In genomic region chr7:125670926-125671572, GRCh38 we compare ENCODE assay signal across 8 cellular contexts.
DNase-seq lines count a peak whose midpoint lies in the region; ATAC-seq, FAIRE-seq and TF ChIP-seq lines count a peak whose summit lies in the region.

No MANE protein-coding gene starts in this region.

- peak; percentile 90 for TF ChIP-seq CTCF in C4-2B (conservative IDR thresholded peaks at IDR 0.05)
- peak; percentile 94 for TF ChIP-seq CTCF in SK-N-SH (IDR thresholded peaks at IDR 0.05)
- peak; percentile 54 for TF ChIP-seq CTCF in kidney (IDR thresholded peaks at IDR 0.05; ENCODE audit: borderline replicate concordance, extremely low read depth, insufficient read depth)

- H2AFZ ChIP-seq in SK-N-SH (ENCODE audit: low read depth) = no peak overlapping the region; the same call in 1 of the 2 replicates

- H3K9me3 ChIP-seq in SK-N-SH = no peaks in the 10 kb centered on the region
- H3K9me3 ChIP-seq in kidney (ENCODE audit: control insufficient read depth in 1 of 2, low read length in 2 of 2) = no peaks in the 10 kb centered on the region

- no peak overlapping the region for H3K4me2 ChIP-seq in SK-N-SH

- no peaks in the 10 kb centered on the region for H4K20me1 ChIP-seq in SK-N-SH (ENCODE audit: insufficient read depth)

- intact Hi-C loops in kidney (cut with DNase I) = no loop called here

- peak; percentile 80 for FAIRE-seq in kidney (lab: Jason Lieb, UNC)
- no peak for FAIRE-seq in urothelium cell line (lab: Jason Lieb, UNC)

- H3K27ac ChIP-seq in C4-2B (no peak overlapping the region), SK-N-SH (ENCODE audit: low read depth in 2 of 2, low read length in 1 of 2) (no peak overlapping the region), kidney (ENCODE audit: low read depth in 2 of 2, low read length in 2 of 2) (no peak overlapping the region)

- no peaks in the 10 kb centered on the region for H3K79me2 ChIP-seq in SK-N-SH (ENCODE audit: insufficient read depth)

- H3F3A ChIP-seq in SK-N-SH (replicated peaks; ENCODE audit: insufficient read depth) = no peaks in the 10 kb centered on the region

- H3K36me3 ChIP-seq in SK-N-SH (replicated peaks in 1 of 2; ENCODE audit: control insufficient read depth in 1 of 2, insufficient read depth in 2 of 2, low read length in 1 of 2) (no peaks in the 10 kb centered on the region), kidney (ENCODE audit: control insufficient read depth in 1 of 2, insufficient read depth in 2 of 2, low read length in 2 of 2) (no peaks in the 10 kb centered on the region)

- H3K27me3 ChIP-seq in SK-N-SH (ENCODE audit: insufficient read depth) = no peaks in the 10 kb centered on the region

- H3K9me2 ChIP-seq in SK-N-SH = no peaks in the 10 kb centered on the region

- TF ChIP-seq RAD21 in SK-N-SH (IDR thresholded peaks at IDR 0.05; ENCODE audit: low read length) = peak; percentile 89

- POLR2A ChIA-PET in SK-N-SH (lab: Yijun Ruan, JAX) = no interaction called here

- ATAC-seq in HG02763 (IDR thresholded peaks at IDR 0.05; ENCODE audit: unreplicated experiment) (no peak), HG03565 (IDR thresholded peaks at IDR 0.05; ENCODE audit: unreplicated experiment) (no peak), GM18519 (IDR thresholded peaks at IDR 0.05; ENCODE audit: low FRiP score, unreplicated experiment) (no peak)

- no peak for TF ChIP-seq EP300 in SK-N-SH (IDR thresholded peaks at IDR 0.05; ENCODE audit: borderline replicate concordance in 1 of 2, low read depth in 1 of 2, low read length in 1 of 2)

- H3K9ac ChIP-seq in SK-N-SH (no peak overlapping the region), kidney (ENCODE audit: low read length in 2 of 2) (no peak overlapping the region)

- H3K4me3 ChIP-seq in SK-N-SH (ENCODE audit: low read depth in 2 of 2, low read length in 1 of 2) = no peak overlapping the region; a peak in 1 of 4 replicates
- H3K4me3 ChIP-seq in kidney (ENCODE audit: low read length in 2 of 2) = no peak overlapping the region

- peak; percentile 6 for DNase-seq in HCEC 1CT
- peak; percentile 24 for DNase-seq in SK-N-SH
- no peak for DNase-seq in kidney
- DNase-seq in urothelium cell line (ENCODE audit: low spot score) = no peak

- WGBS in SK-N-SH (ENCODE audit: low lambda C conversion rate) = 88% methylated on average over 1 of the region's 1 CpG

- H3K4me1 ChIP-seq in SK-N-SH (ENCODE audit: control insufficient read depth in 1 of 2, insufficient read depth in 2 of 2, low read depth in 1 of 2, low read length in 1 of 2) (no peaks in the 10 kb centered on the region; a peak in 1 of 4 replicates), kidney (ENCODE audit: control insufficient read depth in 1 of 2, insufficient read depth in 1 of 2, low read depth in 1 of 2, low read length in 2 of 2) (no peaks in the 10 kb centered on the region)

- CTCF ChIA-PET in SK-N-SH (lab: Yijun Ruan, JAX) = interaction anchor here (0.5 to 8.4 kb wide), 7 partner anchors 11 to 610 kb away, joined by 3 to 68 read pairs (median 3); no protein-coding TSS in a partner anchor

TF ChIP-seq in SK-N-SH, 30 proteins besides CTCF, POLR2A, EP300 and RAD21:
- TF ChIP-seq SMC3 (IDR thresholded peaks at IDR 0.05; ENCODE audit: low read depth, low read length) (peak; percentile 78), MXI1 (IDR thresholded peaks at IDR 0.05; ENCODE audit: low read depth, low read length) (no peak), RFX5 (IDR thresholded peaks at IDR 0.05; ENCODE audit: low read length) (0 out of 2 replicates have a peak, but pooled peaks have one; percentile 20), TCF12 (IDR thresholded peaks at IDR 0.05) (no peak), RCOR1 (IDR thresholded peaks at IDR 0.05; ENCODE audit: low read length) (no peak), IRF3 (IDR thresholded peaks at IDR 0.05; ENCODE audit: low read depth, low read length) (no peak), TEAD4 (IDR thresholded peaks at IDR 0.05; ENCODE audit: borderline replicate concordance, insufficient read depth) (no peak), USF1 (IDR thresholded peaks at IDR 0.05; ENCODE audit: borderline replicate concordance, low read depth) (no peak), EZH2phosphoT487 (IDR thresholded peaks at IDR 0.05; ENCODE audit: borderline replicate concordance, low read depth) (no peak), FOSL2 (IDR thresholded peaks at IDR 0.05; ENCODE audit: borderline replicate concordance, low read depth) (no peak), NRF1 (IDR thresholded peaks at IDR 0.05; ENCODE audit: low read depth, low read length) (peak; percentile 10; the same call in 1 of the 2 replicates), GABPA (IDR thresholded peaks at IDR 0.05; ENCODE audit: low read depth) (no peak), GATA2 (CRISPR knock-in tag; IDR thresholded peaks at IDR 0.05) (no peak), TAF1 (IDR thresholded peaks at IDR 0.05; ENCODE audit: borderline replicate concordance, low read depth, low read length) (no peak), JUND (IDR thresholded peaks at IDR 0.05) (no peak), RXRA (IDR thresholded peaks at IDR 0.05; ENCODE audit: borderline replicate concordance, low read depth) (no peak)
TF ChIP-seq in SK-N-SH: peak in this region for 3.

Comparison
In these comparisons a context has a peak if more than half of its experiments do, and no peak if none do; other contexts are left out.
1. DNase-seq: peak in HCEC 1CT (single experiment) and SK-N-SH (single experiment); none in kidney (single experiment) and urothelium cell line (single experiment).
2. Peak in every context shown above with its lines, with median percentiles within 50 percentile points of each other: CTCF ChIP-seq.